Comparison of ENCODE assay signal across 8 cellular contexts in the genomic region with DNA sequence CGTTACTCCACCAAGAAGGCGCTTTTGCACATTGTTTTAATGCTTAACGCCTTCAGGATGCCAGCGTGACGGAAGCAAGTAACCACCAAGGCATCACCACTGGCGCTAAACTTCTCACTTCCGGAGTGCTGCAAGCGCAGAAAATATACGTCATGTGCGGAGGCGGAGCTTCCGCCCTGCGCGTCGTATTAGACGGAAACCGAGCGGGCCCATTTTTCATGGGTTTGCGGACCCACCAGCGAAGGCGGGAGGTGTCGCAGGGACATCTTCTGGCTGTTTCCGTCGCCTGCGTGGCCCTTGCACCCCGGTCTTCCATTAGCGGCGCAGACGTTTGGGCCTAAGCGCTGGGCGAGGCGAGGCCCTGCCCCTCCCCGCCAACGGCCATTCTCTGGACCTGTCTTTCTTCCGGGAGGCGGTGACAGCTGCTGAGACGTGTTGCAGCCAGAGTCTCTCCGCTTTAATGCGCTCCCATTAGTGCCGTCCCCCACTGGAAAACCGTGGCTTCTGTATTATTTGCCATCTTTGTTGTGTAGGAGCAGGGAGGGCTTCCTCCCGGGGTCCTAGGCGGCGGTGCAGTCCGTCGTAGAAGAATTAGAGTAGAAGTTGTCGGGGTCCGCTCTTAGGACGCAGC. TPM values are rescaled to one million over a fixed set of nuclear protein-coding genes. Genes with fewer than 3 reads are reported as not detected.
A peak's percentile ranks its signal among the peaks of the same experiment; 100 is the strongest.
DNase-seq lines count a peak whose midpoint lies in the region; ATAC-seq and TF ChIP-seq lines count a peak whose summit lies in the region.

A gene (plus strand): TSS at position 403 of the 631 bp plus-strand sequence. CDS start 235 bp downstream, outside the sequence.

- H3K9me3 ChIP-seq in ascending aorta, result no peaks in the 10 kb centered on the region
- H3K9me3 ChIP-seq in right atrium auricular region, result no peaks in the 10 kb centered on the region
- no peaks in the 10 kb centered on the region for H3K9me3 ChIP-seq in uterus

- H3K4me3 ChIP-seq in ascending aorta, result peak within 1 kb of the TSS; percentile 69 to 91
- peak within 1 kb of the TSS; percentile 76 to 98 for H3K4me3 ChIP-seq in right atrium auricular region
- peak within 1 kb of the TSS; percentile 70 to 79 for H3K4me3 ChIP-seq in uterus

- H3K27me3 Mint-ChIP-seq in T-helper 2 cell treated with Interferon-gamma antibody and Interleukin-4, amounts not matched to agents 5 μg/mL and 100 μg/mL, for 36 hours (ENCODE audit: low read depth), result no peaks in the 10 kb centered on the region

- H3K4me1 Mint-ChIP-seq in T-helper 2 cell treated with Interferon-gamma antibody and Interleukin-4, amounts not matched to agents 5 μg/mL and 100 μg/mL, for 36 hours (ENCODE audit: low read depth), result peaks cover 30% of the 10 kb centered on the region

- no peak for TF ChIP-seq CTCF in ascending aorta (IDR thresholded peaks at IDR 0.05)
- peak in 1 of 2 donors; percentile 24 for TF ChIP-seq CTCF in right atrium auricular region (IDR thresholded peaks at IDR 0.05)
- peak in 2 of 4 experiments; percentile 6 to 32 for TF ChIP-seq CTCF in uterus (IDR thresholded peaks at IDR 0.05)

- H3K36me3 ChIP-seq in ascending aorta, result no peaks in the 10 kb centered on the region
- no peaks in the 10 kb centered on the region for H3K36me3 ChIP-seq in right atrium auricular region
- H3K36me3 ChIP-seq in uterus, result no peaks in the 10 kb centered on the region

- DNase-seq in NCI-H187 (lab: John Stamatoyannopoulos, UW) (peak; percentile 98 to 99), ascending aorta (ENCODE audit: low spot score in 2 of 2) (peak; percentile 74 to 96), right atrium auricular region (ENCODE audit: low spot score) (peak; percentile 96), pulmonary artery endothelial cell (ENCODE audit: low read depth, low spot score) (peak; percentile 81), uterus (peak; percentile 92 to 93)
- DNase-seq in T-helper 2 cell treated with Interferon-gamma antibody and Interleukin-4, amounts not matched to agents 5 μg/mL and 100 μg/mL, for 36 hours (ENCODE audit: low spot score), result peak; percentile 97

- H3K4me3 Mint-ChIP-seq in T-helper 2 cell treated with Interferon-gamma antibody and Interleukin-4, amounts not matched to agents 5 μg/mL and 100 μg/mL, for 36 hours, result peak within 1 kb of the TSS; percentile 99

- intact Hi-C loops in ascending aorta (cut with DNase I), result loop anchor here (1.0 to 5.0 kb wide), 4 partner anchors 46 to 453 kb away; a partner anchor contains a TSS
- intact Hi-C loops in uterus (cut with DNase I; ENCODE audit: low total_unique reads), result loop anchor here (10.0 kb wide), 1 partner anchor 251 kb away; a partner anchor contains a TSS

- peak; percentile 50 to 81 for TF ChIP-seq POLR2A in uterus (IDR thresholded peaks at IDR 0.05)

- no peaks in the 10 kb centered on the region for H3K27me3 ChIP-seq in ascending aorta
- H3K27me3 ChIP-seq in right atrium auricular region, result no peaks in the 10 kb centered on the region
- no peaks in the 10 kb centered on the region for H3K27me3 ChIP-seq in uterus

- peaks cover 20% of the 10 kb centered on the region for H3K36me3 Mint-ChIP-seq in T-helper 2 cell treated with Interferon-gamma antibody and Interleukin-4, amounts not matched to agents 5 μg/mL and 100 μg/mL, for 36 hours (ENCODE audit: low read depth)

- H3K9me3 Mint-ChIP-seq in T-helper 2 cell treated with Interferon-gamma antibody and Interleukin-4, amounts not matched to agents 5 μg/mL and 100 μg/mL, for 36 hours, result no peaks in the 10 kb centered on the region

- peak within 1 kb of the TSS; percentile 99 for H3K27ac Mint-ChIP-seq in T-helper 2 cell treated with Interferon-gamma antibody and Interleukin-4, amounts not matched to agents 5 μg/mL and 100 μg/mL, for 36 hours

- H3K4me1 ChIP-seq in ascending aorta (peaks cover 0 to 4% of the 10 kb centered on the region in 2 donors), right atrium auricular region (peaks cover 0 to 24% of the 10 kb centered on the region in 2 donors), uterus (no peaks in the 10 kb centered on the region)

- ATAC-seq in GM18502 (IDR thresholded peaks at IDR 0.05; ENCODE audit: poor library complexity, unreplicated experiment) (peak; percentile 86), HG02943 (IDR thresholded peaks at IDR 0.05; ENCODE audit: low read depth, unreplicated experiment) (peak; percentile 81)

- H3K27ac ChIP-seq in ascending aorta, result peak within 1 kb of the TSS; percentile 95
- H3K27ac ChIP-seq in right atrium auricular region, result peak within 1 kb of the TSS; percentile 96
- H3K27ac ChIP-seq in uterus, result peak within 1 kb of the TSS; percentile 95 to 97

RNA-seq across cellular contexts. Expression of the gene that starts here (rescaled TPM):
- total RNA-seq in ascending aorta (26.2 TPM), right atrium auricular region (10 to 100 TPM; 38.2 to 40.0 TPM), pulmonary artery endothelial cell (35.9 and 48.1 TPM in 2 replicates), uterus (100 to 1,000 TPM in 1 of 4 donors, 10 to 100 TPM in 3; 43.7 to 134 (median 76.4) TPM)

Comparison
In these comparisons a context has a peak if more than half of its experiments do, and no peak if none do; other contexts are left out.
1. Peak in every context shown above with its lines: DNase-seq, ATAC-seq, H3K4me3 ChIP-seq and H3K27ac ChIP-seq.